15 cellular contexts compared by ENCODE assay signal in genomic region chr3:54628888-54629368, GRCh38.
A peak's percentile ranks its signal among the peaks of the same experiment; 100 is the strongest.
DNase-seq lines count a peak whose midpoint lies in the region; ATAC-seq and TF ChIP-seq lines count a peak whose summit lies in the region.
"Had no signal": no experiment of that assay in that cellular context is flagged by ENCODE, and none has a peak within 500 bp of the region (broad histone marks: within the 10 kb centered on the region; RNA-seq: fewer than 3 reads in every experiment).

No MANE protein-coding gene starts in this region.

- H3K14ac ChIP-seq in mesenchymal stem cell (ENCODE audit: low read length in 2 of 2) = no peak overlapping the region

- H4K91ac ChIP-seq in mesenchymal stem cell (ENCODE audit: low read length) = no peak overlapping the region

- H3K27me3 ChIP-seq in breast epithelium (no peaks in the 10 kb centered on the region), mammary epithelial cell (ENCODE audit: insufficient read depth, low read length) (no peaks in the 10 kb centered on the region), mesenchymal stem cell (ENCODE audit: control insufficient read depth in 1 of 2, insufficient read depth in 1 of 2, low read length in 2 of 2) (no peaks in the 10 kb centered on the region), MM.1S (replicated peaks; ENCODE audit: insufficient read depth, low read length) (no peaks in the 10 kb centered on the region)
- H3K27me3 ChIP-seq in CD4-positive, alpha-beta T cell (ENCODE audit: control insufficient read depth, insufficient read depth, low read length) = no peaks in the 10 kb centered on the region

- H3K4me1 Mint-ChIP-seq in MCF 10A (ENCODE audit: insufficient read depth, unreplicated experiment) (no peaks in the 10 kb centered on the region), T-helper 17 cell (no peaks in the 10 kb centered on the region)
- no peaks in the 10 kb centered on the region for H3K4me1 Mint-ChIP-seq in CD4-positive, alpha-beta T cell (ENCODE audit: low read depth)

- TF ChIP-seq POLR2A in breast epithelium (IDR thresholded peaks at IDR 0.05) = no peak

- no peak overlapping the region for H3K27ac ChIP-seq in breast epithelium
- no peak overlapping the region for H3K27ac ChIP-seq in mammary epithelial cell (ENCODE audit: insufficient read depth, low read depth, low read length)
- H3K27ac ChIP-seq in mesenchymal stem cell (ENCODE audit: low read length, poor library complexity, severe bottlenecking) = no peak overlapping the region
- no peak overlapping the region for H3K27ac ChIP-seq in MM.1S (ENCODE audit: low read length)
- H3K27ac ChIP-seq in CD4-positive, alpha-beta T cell (ENCODE audit: low read depth, low read length) = no peak overlapping the region

- H2BK120ac ChIP-seq in mesenchymal stem cell (ENCODE audit: low read depth, low read length) = no peak overlapping the region

- TF ChIP-seq CTCF in MCF 10A (IDR thresholded peaks at IDR 0.05; ENCODE audit: unreplicated experiment) = no peak
- TF ChIP-seq CTCF in breast epithelium (IDR thresholded peaks at IDR 0.05) = no peak
- TF ChIP-seq CTCF in mammary epithelial cell (conservative IDR thresholded peaks at IDR 0.05 in 1 of 2, IDR thresholded peaks at IDR 0.05 in 1 of 2; ENCODE audit: extremely low read depth in 1 of 2, insufficient read depth in 1 of 2, low read depth in 1 of 2, low read length in 2 of 2) = no peak
- TF ChIP-seq CTCF in MM.1S (IDR thresholded peaks at IDR 0.05; ENCODE audit: low read length) = no peak
- TF ChIP-seq CTCF in CD4-positive, alpha-beta T cell (IDR thresholded peaks at IDR 0.05) = no peak

- H3K4me3 Mint-ChIP-seq in MCF 10A (ENCODE audit: unreplicated experiment) = no peak overlapping the region
- no peak overlapping the region for H3K4me3 Mint-ChIP-seq in CD4-positive, alpha-beta T cell
- H3K4me3 Mint-ChIP-seq in T-helper 17 cell = no peak overlapping the region

- dilution Hi-C loops in mammary epithelial cell (cut with HindIII; ENCODE audit: low sequenced_read_pairs) = no loop called here

- CTCF ChIA-PET in MCF 10A (lab: Yijun Ruan, JAX) (interaction anchor here (1.1 kb wide), 1 partner anchor 209 kb away, joined by 3 read pairs; no protein-coding TSS in a partner anchor), mammary epithelial cell (lab: Charles Lee; ENCODE audit: low non-redundant PET) (no interaction called here)
- CTCF ChIA-PET in CD4-positive, alpha-beta T cell (lab: Charles Lee) = interaction anchor here (0.6 kb wide), 1 partner anchor 1397 kb away, joined by 3 read pairs; no protein-coding TSS in a partner anchor

- H3K4me1 ChIP-seq in breast epithelium = peaks cover 0 to 2% of the 10 kb centered on the region in 2 donors
- peaks cover 19% of the 10 kb centered on the region for H3K4me1 ChIP-seq in mammary epithelial cell (ENCODE audit: insufficient read depth, low read length)
- no peaks in the 10 kb centered on the region for H3K4me1 ChIP-seq in mesenchymal stem cell (ENCODE audit: control insufficient read depth, insufficient read depth, low read depth, low read length)
- no peaks in the 10 kb centered on the region for H3K4me1 ChIP-seq in MM.1S (ENCODE audit: low read length)

- H2AFZ ChIP-seq in mammary epithelial cell (ENCODE audit: low read depth, low read length) (no peak overlapping the region), mesenchymal stem cell (ENCODE audit: low read depth, low read length) (no peak overlapping the region), MM.1S (ENCODE audit: low read length) (no peak overlapping the region)

- no peaks in the 10 kb centered on the region for H3K79me2 ChIP-seq in mammary epithelial cell (ENCODE audit: insufficient read depth, low read length)
- no peaks in the 10 kb centered on the region for H3K79me2 ChIP-seq in MM.1S (ENCODE audit: low read length)

- H3K4me3 ChIP-seq in breast epithelium (no peak overlapping the region), mammary epithelial cell (replicated peaks in 1 of 3; ENCODE audit: insufficient read depth in 1 of 3, low read depth in 2 of 3, low read length in 3 of 3) (no peak overlapping the region), mesenchymal stem cell (ENCODE audit: insufficient read depth in 1 of 2, low read depth in 1 of 2, low read length in 2 of 2) (no peak overlapping the region), MM.1S (ENCODE audit: low read length) (no peak overlapping the region)
- H3K4me3 ChIP-seq: K562 had no signal

- intact Hi-C loops in MCF 10A (cut with micrococcal nuclease) = no loop called here
- intact Hi-C loops in breast epithelium (cut with DNase I; ENCODE audit: low total_unique reads) = no loop called here
- intact Hi-C loops in mammary epithelial cell (cut with micrococcal nuclease) = no loop called here
- intact Hi-C loops in CD4-positive, alpha-beta T cell (cut with DNase I, micrococcal nuclease) = no loop called here

- POLR2A ChIA-PET in MCF 10A (lab: Yijun Ruan, JAX) = no interaction called here
- POLR2A ChIA-PET in CD4-positive, alpha-beta T cell (lab: Charles Lee) = no interaction called here

- DNase-seq in MCF 10A (ENCODE audit: unreplicated experiment) (peak; percentile 16), breast epithelium (ENCODE audit: low spot score in 2 of 2) (no peak), mammary epithelial cell (peak; percentile 74), islet precursor cell (peak; percentile 81), mesenchymal stem cell (no peak), MM.1S (no peak), T-helper 17 cell (no peak)
- DNase-seq in CD4-positive, alpha-beta T cell = no peak
- DNase-seq: 8988T, C1 segment of cervical spinal cord, NCI-H187 treated with DMSO at 0.1 percent for 48 hours, NCI-H2171, NCI-H82, SIG-M5 had no signal

- H3K23ac ChIP-seq in mesenchymal stem cell (ENCODE audit: low read length in 2 of 2) = no peak overlapping the region

- H4K8ac ChIP-seq in mesenchymal stem cell (ENCODE audit: low read length) = no peak overlapping the region

- peaks cover 6% of the 10 kb centered on the region for H3K36me3 Mint-ChIP-seq in MCF 10A (ENCODE audit: insufficient read depth, unreplicated experiment)
- H3K36me3 Mint-ChIP-seq in CD4-positive, alpha-beta T cell (ENCODE audit: low read depth) = no peaks in the 10 kb centered on the region
- no peaks in the 10 kb centered on the region for H3K36me3 Mint-ChIP-seq in T-helper 17 cell (ENCODE audit: low read depth)

- no peak overlapping the region for H2AK5ac ChIP-seq in mesenchymal stem cell (ENCODE audit: low read length, severe bottlenecking)

- H2BK15ac ChIP-seq in mesenchymal stem cell (ENCODE audit: low read depth, poor library complexity, severe bottlenecking) = no peak overlapping the region

- H3K27ac Mint-ChIP-seq in MCF 10A (ENCODE audit: low read depth, unreplicated experiment) (no peak overlapping the region), T-helper 17 cell (no peak overlapping the region)
- no peak overlapping the region for H3K27ac Mint-ChIP-seq in CD4-positive, alpha-beta T cell

- H3K4ac ChIP-seq in mesenchymal stem cell (ENCODE audit: low read depth in 1 of 2, low read length in 2 of 2) = no peak overlapping the region

- peaks cover 2% of the 10 kb centered on the region for H3K9me3 Mint-ChIP-seq in MCF 10A (ENCODE audit: unreplicated experiment)
- peaks cover 3% of the 10 kb centered on the region for H3K9me3 Mint-ChIP-seq in CD4-positive, alpha-beta T cell

- H4K20me1 ChIP-seq in mammary epithelial cell (ENCODE audit: insufficient read depth, low read length) (no peaks in the 10 kb centered on the region), MM.1S (ENCODE audit: insufficient read depth, low read length) (no peaks in the 10 kb centered on the region)

- in situ Hi-C loops in mammary epithelial cell (cut with MboI; ENCODE audit: low sequenced_read_pairs in 2 of 2) = no loop called here

- no peaks in the 10 kb centered on the region for H3K9me3 ChIP-seq in breast epithelium
- no peaks in the 10 kb centered on the region for H3K9me3 ChIP-seq in mammary epithelial cell (replicated peaks; ENCODE audit: insufficient read depth, low read length)
- no peaks in the 10 kb centered on the region for H3K9me3 ChIP-seq in mesenchymal stem cell (ENCODE audit: control insufficient read depth, low read length)
- H3K9me3 ChIP-seq in MM.1S (replicated peaks; ENCODE audit: insufficient read depth, low read length) = no peaks in the 10 kb centered on the region
- no peaks in the 10 kb centered on the region for H3K9me3 ChIP-seq in CD4-positive, alpha-beta T cell (ENCODE audit: control insufficient read depth, low read length)
- no peaks in the 10 kb centered on the region for H3K9me3 ChIP-seq in T-helper 17 cell (ENCODE audit: control insufficient read depth, low read length, poor library complexity, severe bottlenecking)

- no peak overlapping the region for H3K4me2 ChIP-seq in mammary epithelial cell (ENCODE audit: insufficient read depth, low read depth, low read length)
- no peak overlapping the region for H3K4me2 ChIP-seq in mesenchymal stem cell (ENCODE audit: low read length, poor library complexity, severe bottlenecking)
- H3K4me2 ChIP-seq in MM.1S (ENCODE audit: low read depth, low read length) = no peak overlapping the region

- BruUV-seq in MCF 10A (replicated peaks; lab: Mats Ljungman, UMichigan) = no TSS peak
- BruUV-seq in mammary epithelial cell (replicated peaks; lab: Mats Ljungman, UMichigan) = no TSS peak

- no peak overlapping the region for H2BK5ac ChIP-seq in mesenchymal stem cell (ENCODE audit: low read depth, low read length, poor library complexity, severe bottlenecking)

- H3K9me2 ChIP-seq in MM.1S (replicated peaks; ENCODE audit: insufficient read depth, low read length) = no peaks in the 10 kb centered on the region

- no peak overlapping the region for H3K18ac ChIP-seq in mesenchymal stem cell (ENCODE audit: low read depth in 1 of 2, low read length in 2 of 2)

- no peak for ATAC-seq in CD4-positive, alpha-beta T cell (ENCODE audit: poor library complexity)
- ATAC-seq in T-helper 17 cell = no peak
- ATAC-seq: K562 had no signal

- H3K36me3 ChIP-seq in breast epithelium (no peaks in the 10 kb centered on the region), mammary epithelial cell (ENCODE audit: insufficient read depth, low read length) (no peaks in the 10 kb centered on the region), mesenchymal stem cell (ENCODE audit: control insufficient read depth in 1 of 2, insufficient read depth in 2 of 2, low read depth in 1 of 2, low read length in 2 of 2) (no peaks in the 10 kb centered on the region), MM.1S (replicated peaks; ENCODE audit: insufficient read depth, low read length) (no peaks in the 10 kb centered on the region)

- no peaks in the 10 kb centered on the region for H3F3A ChIP-seq in MM.1S (ENCODE audit: insufficient read depth, low read length)

- no peaks in the 10 kb centered on the region for H3K79me1 ChIP-seq in mesenchymal stem cell (replicated peaks; ENCODE audit: low read length, poor library complexity, severe bottlenecking)

- H3K27me3 Mint-ChIP-seq in MCF 10A (ENCODE audit: insufficient read depth, unreplicated experiment) (no peaks in the 10 kb centered on the region), T-helper 17 cell (peaks cover 5% of the 10 kb centered on the region)
- H3K27me3 Mint-ChIP-seq in CD4-positive, alpha-beta T cell = peaks cover 10% of the 10 kb centered on the region

- H3K9ac ChIP-seq in mammary epithelial cell (ENCODE audit: insufficient read depth, low read length) (no peak overlapping the region), mesenchymal stem cell (ENCODE audit: low read length) (no peak overlapping the region), MM.1S (ENCODE audit: low read length) (no peak overlapping the region)

- H2BK12ac ChIP-seq in mesenchymal stem cell (ENCODE audit: low read length in 2 of 2) = no peak overlapping the region

- 92% methylated on average over 2 of the region's 2 CpGs for WGBS in mammary epithelial cell (ENCODE audit: low coverage, missing lambda C conversion rate)
- 77% methylated on average over 2 of the region's 2 CpGs for WGBS in mesenchymal stem cell

Comparison
In these comparisons a context has a peak if more than half of its experiments do, and no peak if none do; other contexts are left out.
1. DNase-seq: peak in MCF 10A (single experiment), mammary epithelial cell (single experiment) and islet precursor cell (single experiment); none in breast epithelium (0 of 2), mesenchymal stem cell (single experiment), MM.1S (single experiment), CD4-positive, alpha-beta T cell (0 of 10) and T-helper 17 cell (0 of 3).